Comparison of ENCODE assay signal across 1 cellular context in the genomic region with DNA sequence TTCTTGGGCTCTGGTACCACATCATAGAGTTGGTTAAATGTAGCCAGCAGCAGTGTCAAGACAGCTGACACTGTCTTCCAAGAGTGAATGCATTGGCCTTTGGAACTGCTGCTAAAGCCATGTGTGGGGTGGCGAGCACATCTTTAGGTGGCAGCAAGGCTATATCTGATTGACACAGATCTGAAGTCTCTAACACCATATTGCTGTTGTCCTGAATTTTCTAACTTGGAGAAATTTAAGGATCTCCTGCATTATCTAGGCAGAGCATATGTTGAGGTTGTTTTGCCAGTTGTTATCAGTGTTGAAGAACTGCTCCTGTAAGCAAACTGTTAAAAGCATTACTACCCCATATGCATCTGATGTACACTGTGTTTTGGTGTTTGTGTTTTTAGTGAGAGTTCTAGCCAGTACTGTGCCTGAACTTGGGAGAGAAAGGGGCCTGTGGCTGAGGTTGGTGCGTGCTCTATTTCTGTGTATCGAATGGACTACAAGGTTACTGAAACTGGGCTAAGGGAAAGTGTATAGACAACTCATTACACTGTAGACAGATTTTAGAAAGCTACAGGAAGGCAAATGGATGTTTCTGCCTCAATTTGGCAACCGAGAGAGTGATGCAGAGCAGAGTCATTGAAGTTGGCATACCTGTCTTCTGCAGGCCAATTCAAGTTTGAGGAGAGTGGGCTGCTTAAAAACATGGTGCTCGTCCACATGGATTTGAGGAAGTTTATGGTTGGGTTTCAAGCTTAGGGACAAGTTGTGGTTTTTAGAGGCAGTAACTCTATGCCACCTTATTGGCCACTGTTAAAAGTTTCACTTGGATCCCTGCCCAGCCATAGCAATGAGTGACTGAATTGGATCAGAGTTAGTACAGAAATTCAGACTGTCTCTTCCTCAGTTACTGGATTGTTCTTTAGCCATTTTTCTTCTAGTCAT.
TF ChIP-seq lines count a peak whose summit lies in the region.

No MANE protein-coding gene starts in this region.

TF ChIP-seq in K562, 482 proteins besides CTCF, POLR2A, EP300 and RAD21 (continued from another document and continues in another):
- no peak for TF ChIP-seq BRD4 (IDR thresholded peaks at IDR 0.05)
- TF ChIP-seq MIER1 (IDR thresholded peaks at IDR 0.05; ENCODE audit: low read depth) = peak; percentile 15; the same call in 1 of the 2 replicates
- TF ChIP-seq ZNF583 (CRISPR knock-in tag; IDR thresholded peaks at IDR 0.05) = peak; percentile 82; the same call in 1 of the 2 replicates
- TF ChIP-seq ZNF584 (CRISPR knock-in tag; IDR thresholded peaks at IDR 0.05; ENCODE audit: low read depth) = peak; percentile 57; the same call in 1 of the 2 replicates
- TF ChIP-seq, protein P1, sequence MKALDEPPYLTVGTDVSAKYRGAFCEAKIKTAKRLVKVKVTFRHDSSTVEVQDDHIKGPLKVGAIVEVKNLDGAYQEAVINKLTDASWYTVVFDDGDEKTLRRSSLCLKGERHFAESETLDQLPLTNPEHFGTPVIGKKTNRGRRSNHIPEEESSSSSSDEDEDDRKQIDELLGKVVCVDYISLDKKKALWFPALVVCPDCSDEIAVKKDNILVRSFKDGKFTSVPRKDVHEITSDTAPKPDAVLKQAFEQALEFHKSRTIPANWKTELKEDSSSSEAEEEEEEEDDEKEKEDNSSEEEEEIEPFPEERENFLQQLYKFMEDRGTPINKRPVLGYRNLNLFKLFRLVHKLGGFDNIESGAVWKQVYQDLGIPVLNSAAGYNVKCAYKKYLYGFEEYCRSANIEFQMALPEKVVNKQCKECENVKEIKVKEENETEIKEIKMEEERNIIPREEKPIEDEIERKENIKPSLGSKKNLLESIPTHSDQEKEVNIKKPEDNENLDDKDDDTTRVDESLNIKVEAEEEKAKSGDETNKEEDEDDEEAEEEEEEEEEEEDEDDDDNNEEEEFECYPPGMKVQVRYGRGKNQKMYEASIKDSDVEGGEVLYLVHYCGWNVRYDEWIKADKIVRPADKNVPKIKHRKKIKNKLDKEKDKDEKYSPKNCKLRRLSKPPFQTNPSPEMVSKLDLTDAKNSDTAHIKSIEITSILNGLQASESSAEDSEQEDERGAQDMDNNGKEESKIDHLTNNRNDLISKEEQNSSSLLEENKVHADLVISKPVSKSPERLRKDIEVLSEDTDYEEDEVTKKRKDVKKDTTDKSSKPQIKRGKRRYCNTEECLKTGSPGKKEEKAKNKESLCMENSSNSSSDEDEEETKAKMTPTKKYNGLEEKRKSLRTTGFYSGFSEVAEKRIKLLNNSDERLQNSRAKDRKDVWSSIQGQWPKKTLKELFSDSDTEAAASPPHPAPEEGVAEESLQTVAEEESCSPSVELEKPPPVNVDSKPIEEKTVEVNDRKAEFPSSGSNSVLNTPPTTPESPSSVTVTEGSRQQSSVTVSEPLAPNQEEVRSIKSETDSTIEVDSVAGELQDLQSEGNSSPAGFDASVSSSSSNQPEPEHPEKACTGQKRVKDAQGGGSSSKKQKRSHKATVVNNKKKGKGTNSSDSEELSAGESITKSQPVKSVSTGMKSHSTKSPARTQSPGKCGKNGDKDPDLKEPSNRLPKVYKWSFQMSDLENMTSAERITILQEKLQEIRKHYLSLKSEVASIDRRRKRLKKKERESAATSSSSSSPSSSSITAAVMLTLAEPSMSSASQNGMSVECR (CRISPR knock-in tag; IDR thresholded peaks at IDR 0.05) = peak; percentile 63
- peak; percentile 97 for TF ChIP-seq NCOR1 (IDR thresholded peaks at IDR 0.05)
- TF ChIP-seq KLF10 (CRISPR knock-in tag; IDR thresholded peaks at IDR 0.05) = no peak
- TF ChIP-seq HNRNPL (IDR thresholded peaks at IDR 0.05; ENCODE audit: low read depth, low read length) = no peak
- TF ChIP-seq RFX7 (CRISPR knock-in tag; IDR thresholded peaks at IDR 0.05) = no peak
- no peak for TF ChIP-seq ZNF224 (CRISPR knock-in tag; IDR thresholded peaks at IDR 0.05)
- no peak for TF ChIP-seq COPS2 (conservative IDR thresholded peaks at IDR 0.05)
- TF ChIP-seq AFF4 (CRISPR knock-in tag; IDR thresholded peaks at IDR 0.05) = no peak
- TF ChIP-seq CEBPZ (IDR thresholded peaks at IDR 0.05; ENCODE audit: borderline replicate concordance, low read depth, low read length) = no peak
- 0 out of 2 replicates have a peak, but pooled peaks have one; percentile 40 for TF ChIP-seq HEY1 (CRISPR knock-in tag; IDR thresholded peaks at IDR 0.05; ENCODE audit: borderline replicate concordance)
- TF ChIP-seq GATAD2A (IDR thresholded peaks at IDR 0.05) = peak; percentile 81
- TF ChIP-seq FIP1L1 (IDR thresholded peaks at IDR 0.05; ENCODE audit: low read depth, low read length, poor library complexity, severe bottlenecking) = no peak
- TF ChIP-seq, protein P2, sequence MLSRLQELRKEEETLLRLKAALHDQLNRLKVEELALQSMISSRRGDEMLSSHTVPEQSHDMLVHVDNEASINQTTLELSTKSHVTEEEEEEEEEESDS (CRISPR knock-in tag; IDR thresholded peaks at IDR 0.05) = no peak
- TF ChIP-seq SETDB1 (IDR thresholded peaks at IDR 0.05; ENCODE audit: low read length) = no peak
- TF ChIP-seq NR2C2 (CRISPR knock-in tag; IDR thresholded peaks at IDR 0.05) = no peak
- no peak; the same call in 1 of the 2 replicates for TF ChIP-seq NR2C2 (tag; IDR thresholded peaks at IDR 0.05)
- 0 out of 2 replicates have a peak, but pooled peaks have one; percentile 28 for TF ChIP-seq TEAD2 (tag; IDR thresholded peaks at IDR 0.05)
- TF ChIP-seq, protein P3, sequence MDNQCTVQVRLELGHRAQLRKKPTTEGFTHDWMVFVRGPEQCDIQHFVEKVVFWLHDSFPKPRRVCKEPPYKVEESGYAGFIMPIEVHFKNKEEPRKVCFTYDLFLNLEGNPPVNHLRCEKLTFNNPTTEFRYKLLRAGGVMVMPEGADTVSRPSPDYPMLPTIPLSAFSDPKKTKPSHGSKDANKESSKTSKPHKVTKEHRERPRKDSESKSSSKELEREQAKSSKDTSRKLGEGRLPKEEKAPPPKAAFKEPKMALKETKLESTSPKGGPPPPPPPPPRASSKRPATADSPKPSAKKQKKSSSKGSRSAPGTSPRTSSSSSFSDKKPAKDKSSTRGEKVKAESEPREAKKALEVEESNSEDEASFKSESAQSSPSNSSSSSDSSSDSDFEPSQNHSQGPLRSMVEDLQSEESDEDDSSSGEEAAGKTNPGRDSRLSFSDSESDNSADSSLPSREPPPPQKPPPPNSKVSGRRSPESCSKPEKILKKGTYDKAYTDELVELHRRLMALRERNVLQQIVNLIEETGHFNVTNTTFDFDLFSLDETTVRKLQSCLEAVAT (IDR thresholded peaks at IDR 0.05) = peak; percentile 32 to 89; a peak in 2 of 4 replicates
- 0 out of 2 replicates have a peak, but pooled peaks have one; percentile 46 for TF ChIP-seq SMAD3 (CRISPR knock-in tag; conservative IDR thresholded peaks at IDR 0.05)
- TF ChIP-seq FOXA3 (CRISPR knock-in tag; conservative IDR thresholded peaks at IDR 0.05 in 1 of 2, IDR thresholded peaks at IDR 0.05 in 1 of 2) = peak; percentile 63 to 73; a peak in 3 of 4 replicates
- no peak for TF ChIP-seq U2AF1 (optimal IDR thresholded peaks at IDR 0.05; ENCODE audit: low read depth, low read length)
- TF ChIP-seq ZNF586 (CRISPR knock-in tag; conservative IDR thresholded peaks at IDR 0.05) = no peak
- TF ChIP-seq FOSL1 (tag; conservative IDR thresholded peaks at IDR 0.05) = peak; percentile 65
- 0 out of 2 replicates have a peak, but pooled peaks have one; percentile 48 for TF ChIP-seq PYGO2 (tag; IDR thresholded peaks at IDR 0.05)
- TF ChIP-seq ZFPM2 (CRISPR knock-in tag; IDR thresholded peaks at IDR 0.05) = no peak
- TF ChIP-seq FOXK2 (conservative IDR thresholded peaks at IDR 0.05 in 1 of 2, IDR thresholded peaks at IDR 0.05 in 1 of 2; ENCODE audit: low read depth in 2 of 2) = peak; percentile 92 to 93
- TF ChIP-seq ZNF436 (CRISPR knock-in tag; IDR thresholded peaks at IDR 0.05) = no peak
- peak; percentile 76 for TF ChIP-seq MEIS2 (IDR thresholded peaks at IDR 0.05; ENCODE audit: partially characterized antibody)
- peak; percentile 69; the same call in 1 of the 2 replicates for TF ChIP-seq RUNX1 (IDR thresholded peaks at IDR 0.05; ENCODE audit: low read depth)
- peak; percentile 90 for TF ChIP-seq MYNN (IDR thresholded peaks at IDR 0.05)
- TF ChIP-seq MYNN (CRISPR knock-in tag; IDR thresholded peaks at IDR 0.05) = no peak
- peak; percentile 63 for TF ChIP-seq NEUROD1 (IDR thresholded peaks at IDR 0.05; ENCODE audit: borderline replicate concordance, low read depth, low read length, partially characterized antibody)
- peak; percentile 69 for TF ChIP-seq MAFK (IDR thresholded peaks at IDR 0.05; ENCODE audit: low read length)
- TF ChIP-seq SP1 (CRISPR knock-in tag; IDR thresholded peaks at IDR 0.05) = peak; percentile 34; the same call in 1 of the 2 replicates
- TF ChIP-seq ELF4 (CRISPR knock-in tag; IDR thresholded peaks at IDR 0.05) = peak; percentile 78
- TF ChIP-seq TCF3 (CRISPR knock-in tag; IDR thresholded peaks at IDR 0.05) = peak; percentile 99
- peak; percentile 63; the same call in 1 of the 2 replicates for TF ChIP-seq EP400 (IDR thresholded peaks at IDR 0.05)
- TF ChIP-seq ZNF75A (CRISPR knock-in tag; IDR thresholded peaks at IDR 0.05) = 0 out of 2 replicates have a peak, but pooled peaks have one; percentile 11
- TF ChIP-seq ZNF668 (CRISPR knock-in tag; IDR thresholded peaks at IDR 0.05) = no peak
- peak; percentile 81 for TF ChIP-seq ZNF766 (CRISPR knock-in tag; conservative IDR thresholded peaks at IDR 0.05)
- peak; percentile 27; the same call in 1 of the 2 replicates for TF ChIP-seq ZNF316 (IDR thresholded peaks at IDR 0.05)
- TF ChIP-seq NR1H2 (CRISPR knock-in tag; IDR thresholded peaks at IDR 0.05) = 0 out of 2 replicates have a peak, but pooled peaks have one; percentile 38
- TF ChIP-seq TARDBP (IDR thresholded peaks at IDR 0.05) = peak; percentile 57; the same call in 1 of the 2 replicates
- no peak for TF ChIP-seq SAFB (IDR thresholded peaks at IDR 0.05; ENCODE audit: borderline replicate concordance, low read depth, low read length)
- TF ChIP-seq ZNF324 (CRISPR knock-in tag; IDR thresholded peaks at IDR 0.05) = no peak
- peak; percentile 82 for TF ChIP-seq BRD9 (IDR thresholded peaks at IDR 0.05; ENCODE audit: low read depth, partially characterized antibody)
- TF ChIP-seq FOXA1 (IDR thresholded peaks at IDR 0.05; ENCODE audit: borderline replicate concordance) = no peak
- TF ChIP-seq, protein P4, sequence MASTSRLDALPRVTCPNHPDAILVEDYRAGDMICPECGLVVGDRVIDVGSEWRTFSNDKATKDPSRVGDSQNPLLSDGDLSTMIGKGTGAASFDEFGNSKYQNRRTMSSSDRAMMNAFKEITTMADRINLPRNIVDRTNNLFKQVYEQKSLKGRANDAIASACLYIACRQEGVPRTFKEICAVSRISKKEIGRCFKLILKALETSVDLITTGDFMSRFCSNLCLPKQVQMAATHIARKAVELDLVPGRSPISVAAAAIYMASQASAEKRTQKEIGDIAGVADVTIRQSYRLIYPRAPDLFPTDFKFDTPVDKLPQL (IDR thresholded peaks at IDR 0.05; ENCODE audit: extremely low read depth, insufficient read length) = no peak
